ENCODE assay signal across 36 cellular contexts in genomic region chr4:18082254-18082653, GRCh38.
"Had no signal": no experiment of that assay in that cellular context is flagged by ENCODE, and none has a peak within 500 bp of the region (broad histone marks: within the 10 kb centered on the region; RNA-seq: fewer than 3 reads in every experiment).

No MANE protein-coding gene starts in this region.

- H3K27me3 ChIP-seq: adrenal gland, body of pancreas, cardiac muscle cell, colonic mucosa, esophagus muscularis mucosa had no signal

- FAIRE-seq: endometrium, endothelial cell of umbilical vein had no signal

- H3K4me3 Mint-ChIP-seq: activated B cell treated with CpG ODN at 0.5 μM for 24 hours; activated CD4-positive, alpha-beta memory T cell treated with anti-CD3 and anti-CD28 coated beads for 36 hours; activated CD8-positive, alpha-beta memory T cell treated with anti-CD3 and anti-CD28 coated beads, Interleukin-2, amount 10 ng/mL, durations not matched to agents 7 days and 5 days; activated CD8-positive, alpha-beta T cell treated with anti-CD3 and anti-CD28 coated beads, Interleukin-2, amount 10 ng/mL, durations not matched to agents 7 days and 5 days; activated naive CD4-positive, alpha-beta T cell treated with anti-CD3 and anti-CD28 coated beads for 36 hours; activated naive CD4-positive, alpha-beta T cell treated with anti-CD3 and anti-CD28 coated beads, Interleukin-2, amount 50 U/mL, for 24 hours; activated naive CD8-positive, alpha-beta T cell treated with anti-CD3 and anti-CD28 coated beads for 36 hours; activated naive CD8-positive, alpha-beta T cell treated with anti-CD3 and anti-CD28 coated beads, Interleukin-2, amount 50 U/mL, for 24 hours; activated T-helper 1 cell treated with anti-CD3 and anti-CD28 coated beads, Interleukin-12 subunit alpha, Interleukin-12 subunit beta, Interleukin-2, Interleukin-4 antibody, amounts not matched to agents 30 ng/mL and 10 ng/mL and 1 ng/mL, durations not matched to agents 14 hours and 24 hours and 36 hours; T-helper 17 cell; T-helper 2 cell treated with Interferon-gamma antibody and Interleukin-4, amounts not matched to agents 5 μg/mL and 100 μg/mL, for 36 hours had no signal

- H3K27ac ChIP-seq: adrenal gland, body of pancreas, cardiac muscle cell, colonic mucosa, esophagus muscularis mucosa, gastroesophageal sphincter, heart right ventricle, WERI-Rb-1 had no signal

- H3K27ac Mint-ChIP-seq: activated B cell treated with CpG ODN at 0.5 μM for 24 hours; activated CD4-positive, alpha-beta memory T cell treated with anti-CD3 and anti-CD28 coated beads for 36 hours; activated CD8-positive, alpha-beta memory T cell treated with anti-CD3 and anti-CD28 coated beads, Interleukin-2, amount 10 ng/mL, durations not matched to agents 7 days and 5 days; activated CD8-positive, alpha-beta T cell treated with anti-CD3 and anti-CD28 coated beads, Interleukin-2, amount 10 ng/mL, durations not matched to agents 7 days and 5 days; activated naive CD4-positive, alpha-beta T cell treated with anti-CD3 and anti-CD28 coated beads for 36 hours; activated naive CD4-positive, alpha-beta T cell treated with anti-CD3 and anti-CD28 coated beads, Interleukin-2, amount 50 U/mL, for 24 hours; activated naive CD8-positive, alpha-beta T cell treated with anti-CD3 and anti-CD28 coated beads for 36 hours; activated naive CD8-positive, alpha-beta T cell treated with anti-CD3 and anti-CD28 coated beads, Interleukin-2, amount 50 U/mL, for 24 hours; activated T-helper 1 cell treated with anti-CD3 and anti-CD28 coated beads, Interleukin-12 subunit alpha, Interleukin-12 subunit beta, Interleukin-2, Interleukin-4 antibody, amounts not matched to agents 30 ng/mL and 10 ng/mL and 1 ng/mL, durations not matched to agents 14 hours and 24 hours and 36 hours; activated T-helper 2 cell treated with anti-CD3 and anti-CD28 coated beads, Interferon-gamma antibody, Interleukin-2, Interleukin-4, amounts not matched to agents 10 μg/mL and 5 μg/mL and 100 μg/mL, durations not matched to agents 14 hours and 24 hours and 36 hours; T-helper 17 cell; T-helper 2 cell treated with Interferon-gamma antibody and Interleukin-4, amounts not matched to agents 5 μg/mL and 100 μg/mL, for 36 hours had no signal

- DNase-seq: activated B cell treated with CpG ODN at 0.5 μM for 24 hours; activated CD4-positive, alpha-beta memory T cell treated with anti-CD3 and anti-CD28 coated beads for 36 hours; activated CD4-positive, alpha-beta T cell treated with anti-CD3 and anti-CD28 coated beads for 48 hours; activated CD8-positive, alpha-beta memory T cell treated with anti-CD3 and anti-CD28 coated beads, Interleukin-2, amount 10 ng/mL, durations not matched to agents 7 days and 5 days; activated CD8-positive, alpha-beta memory T cell treated with anti-CD3 and anti-CD28 coated beads, Interleukin-2, amount 50 U/mL, for 4 hours; activated CD8-positive, alpha-beta T cell treated with anti-CD3 and anti-CD28 coated beads, Interleukin-2, amount 10 ng/mL, durations not matched to agents 7 days and 5 days; activated effector memory CD4-positive, alpha-beta T cell treated with anti-CD3 and anti-CD28 coated beads, Interleukin-2, amount 50 U/mL, for 16 hours; activated naive CD4-positive, alpha-beta T cell treated with anti-CD3 and anti-CD28 coated beads for 36 hours; activated naive CD8-positive, alpha-beta T cell treated with anti-CD3 and anti-CD28 coated beads for 36 hours; activated naive CD8-positive, alpha-beta T cell treated with anti-CD3 and anti-CD28 coated beads, Interleukin-2, amount 50 U/mL, for 24 hours; activated T-cell treated with anti-CD3 and anti-CD28 coated beads, Interleukin-2, amount 50 U/mL, for 1 hour; activated T-cell treated with anti-CD3 and anti-CD28 coated beads, Interleukin-2, amount 50 U/mL, for 48 hours; adrenal gland; amygdala; aorta; body of pancreas; central memory CD4-positive, alpha-beta T cell; cerebellar nuclear complex; colonic mucosa; effector CD8-positive, alpha-beta T cell; foreskin melanocyte; heart right ventricle; T-helper 1 cell; T-helper 17 cell; T1000; WERI-Rb-1 had no signal

- H3K4me3 ChIP-seq: adrenal gland, body of pancreas, cardiac muscle cell, colonic mucosa, esophagus muscularis mucosa, gastroesophageal sphincter, heart right ventricle had no signal

- H3K4me1 Mint-ChIP-seq: activated B cell treated with CpG ODN at 0.5 μM for 24 hours; activated CD8-positive, alpha-beta memory T cell treated with anti-CD3 and anti-CD28 coated beads, Interleukin-2, amount 10 ng/mL, durations not matched to agents 7 days and 5 days; activated naive CD4-positive, alpha-beta T cell treated with anti-CD3 and anti-CD28 coated beads, Interleukin-2, amount 50 U/mL, for 24 hours; activated naive CD8-positive, alpha-beta T cell treated with anti-CD3 and anti-CD28 coated beads for 36 hours; activated naive CD8-positive, alpha-beta T cell treated with anti-CD3 and anti-CD28 coated beads, Interleukin-2, amount 50 U/mL, for 24 hours; T-helper 17 cell had no signal

- H3K9me3 ChIP-seq: adrenal gland, body of pancreas, colonic mucosa, gastroesophageal sphincter had no signal

- H3K9me3 Mint-ChIP-seq: activated T-helper 2 cell treated with anti-CD3 and anti-CD28 coated beads, Interferon-gamma antibody, Interleukin-2, Interleukin-4, amounts not matched to agents 10 μg/mL and 5 μg/mL and 100 μg/mL, durations not matched to agents 14 hours and 24 hours and 36 hours; T-helper 2 cell treated with Interferon-gamma antibody and Interleukin-4, amounts not matched to agents 5 μg/mL and 100 μg/mL, for 36 hours had no signal

- ATAC-seq: activated CD4-positive, CD25-positive, alpha-beta regulatory T cell treated with anti-CD3 and anti-CD28 coated beads, Interleukin-2, amount 50 U/mL, for 24 hours; activated CD8-positive, alpha-beta memory T cell treated with anti-CD3 and anti-CD28 coated beads, Interleukin-2, amount 10 ng/mL, durations not matched to agents 7 days and 5 days; activated CD8-positive, alpha-beta T cell treated with anti-CD3 and anti-CD28 coated beads, Interleukin-2, amount 10 ng/mL, durations not matched to agents 7 days and 5 days; activated naive CD8-positive, alpha-beta T cell treated with anti-CD3 and anti-CD28 coated beads, Interleukin-2, amount 50 U/mL, for 24 hours; body of pancreas; gastroesophageal sphincter; heart right ventricle; T-helper 17 cell had no signal

- H3K36me3 ChIP-seq: adrenal gland, cardiac muscle cell, colonic mucosa, esophagus muscularis mucosa, gastroesophageal sphincter, heart right ventricle, WERI-Rb-1 had no signal

- H3K4me1 ChIP-seq: adrenal gland, body of pancreas, colonic mucosa, esophagus muscularis mucosa, gastroesophageal sphincter had no signal

- H3K36me3 Mint-ChIP-seq: activated CD4-positive, alpha-beta memory T cell treated with anti-CD3 and anti-CD28 coated beads for 36 hours; activated CD8-positive, alpha-beta memory T cell treated with anti-CD3 and anti-CD28 coated beads, Interleukin-2, amount 10 ng/mL, durations not matched to agents 7 days and 5 days; activated naive CD4-positive, alpha-beta T cell treated with anti-CD3 and anti-CD28 coated beads, Interleukin-2, amount 50 U/mL, for 24 hours; activated naive CD8-positive, alpha-beta T cell treated with anti-CD3 and anti-CD28 coated beads for 36 hours had no signal
